In genomic region chr14:47246367-47246766, GRCh38 we compare ENCODE assay signal across 9 cellular contexts.
"Had no signal": no experiment of that assay in that cellular context is flagged by ENCODE, and none has a peak within 500 bp of the region (broad histone marks: within the 10 kb centered on the region; RNA-seq: fewer than 3 reads in every experiment).

No MANE protein-coding gene starts in this region.

- H3K27ac ChIP-seq: GM23248 had no signal

- H3K4me2 ChIP-seq: GM23338 had no signal

- H3K9ac ChIP-seq: GM23248 had no signal

- H3K4me3 ChIP-seq: GM23248, GM23338, HAP-1 had no signal

- ATAC-seq: GM23338, HCT116 had no signal

- H3K9me3 ChIP-seq: HAP-1 had no signal

- DNase-seq: GM23248, GOT3, H7, H9, HCEC 1CT, HFFc6 had no signal

- H3K4me1 ChIP-seq: HAP-1 had no signal

- H3K36me3 ChIP-seq: HAP-1 had no signal

- H2AFZ ChIP-seq: GM23248, GM23338 had no signal
